In genomic region chr2:172751564-172751963, GRCh38 we compare ENCODE assay signal across 9 cellular contexts. TPM values are rescaled to one million over a fixed set of nuclear protein-coding genes. Genes with fewer than 3 reads are reported as not detected.
"Had no signal": no experiment of that assay in that cellular context is flagged by ENCODE, and none has a peak within 500 bp of the region (broad histone marks: within the 10 kb centered on the region; RNA-seq: fewer than 3 reads in every experiment).

No MANE protein-coding gene starts in this region.

- H2AFZ ChIP-seq: GM23248 had no signal

- H3K4me3 ChIP-seq: GM23248, HAP-1, K562 had no signal

- H3K36me3 ChIP-seq: HAP-1 had no signal

- DNase-seq: GM23248, GOT3, H7, HFFc6, IMR-90 had no signal

- H3K4me1 ChIP-seq: HAP-1 had no signal

- H3K9me3 ChIP-seq: HAP-1 had no signal

- ATAC-seq: HCT116, K562 had no signal

- H3K27ac ChIP-seq: GM23248, HL-60 had no signal

RNA-seq across cellular contexts. Expression of gene RAPGEF4, which starts 15.9 kb away (rescaled TPM):
- polyA plus RNA-seq: GM23248 had no signal
